Comparison of ENCODE assay signal across 14 cellular contexts in genomic region chr1:63262148-63262770, GRCh38.
DNase-seq lines count a peak whose midpoint lies in the region; ATAC-seq and TF ChIP-seq lines count a peak whose summit lies in the region.
"Had no signal": no experiment of that assay in that cellular context is flagged by ENCODE, and none has a peak within 500 bp of the region (broad histone marks: within the 10 kb centered on the region; RNA-seq: fewer than 3 reads in every experiment).

No MANE protein-coding gene starts in this region.

- H3K4me1 ChIP-seq in breast epithelium: no peaks in the 10 kb centered on the region
- no peaks in the 10 kb centered on the region for H3K4me1 ChIP-seq in esophagus muscularis mucosa
- H3K4me1 ChIP-seq in psoas muscle: peaks cover 18% of the 10 kb centered on the region
- H3K4me1 ChIP-seq in upper lobe of right lung: no peaks in the 10 kb centered on the region
- H3K4me1 ChIP-seq: BLaER1 treated with 17β-estradiol and CSF1 and Interleukin-3, amounts not matched to agents 10 nM and 100 nM had no signal

- TF ChIP-seq CTCF in MCF 10A (IDR thresholded peaks at IDR 0.05; ENCODE audit: unreplicated experiment) (no peak), breast epithelium (IDR thresholded peaks at IDR 0.05) (no peak), esophagus muscularis mucosa (IDR thresholded peaks at IDR 0.05) (no peak), psoas muscle (IDR thresholded peaks at IDR 0.05) (no peak), upper lobe of right lung (IDR thresholded peaks at IDR 0.05) (no peak)

- no peaks in the 10 kb centered on the region for H3K9me3 ChIP-seq in breast epithelium
- H3K9me3 ChIP-seq in esophagus muscularis mucosa: no peaks in the 10 kb centered on the region
- H3K9me3 ChIP-seq in psoas muscle: no peaks in the 10 kb centered on the region
- H3K9me3 ChIP-seq in upper lobe of right lung: no peaks in the 10 kb centered on the region
- H3K9me3 ChIP-seq: BLaER1 treated with 17β-estradiol and CSF1 and Interleukin-3, amounts not matched to agents 10 nM and 100 nM had no signal

- peak overlapping the region; percentile 3 for H3K4me3 Mint-ChIP-seq in MCF 10A (ENCODE audit: unreplicated experiment)
- H3K4me3 Mint-ChIP-seq: CD4-positive, CD25-positive, alpha-beta regulatory T cell had no signal

- no peaks in the 10 kb centered on the region for H3K9me3 Mint-ChIP-seq in MCF 10A (ENCODE audit: unreplicated experiment)

- H3K27me3 Mint-ChIP-seq in MCF 10A (ENCODE audit: insufficient read depth, unreplicated experiment): no peaks in the 10 kb centered on the region

- no peak overlapping the region for H3K27ac Mint-ChIP-seq in MCF 10A (ENCODE audit: low read depth, unreplicated experiment)
- H3K27ac Mint-ChIP-seq: CD4-positive, CD25-positive, alpha-beta regulatory T cell had no signal

- 88% methylated on average over 3 of the region's 3 CpGs for WGBS in esophagus muscularis mucosa
- WGBS in psoas muscle, 3 donors: 60 to 65% (median 61%) methylated on average over 3 of the region's 3 CpGs

- DNase-seq in MCF 10A (ENCODE audit: unreplicated experiment) (no peak), breast epithelium (ENCODE audit: low spot score in 2 of 2) (no peak), esophagus muscularis mucosa (ENCODE audit: extremely low spot score) (peak; percentile 91), psoas muscle (peak in 1 of 2 donors; percentile 16), upper lobe of right lung (no peak), mesenteric fat pad (ENCODE audit: low spot score) (no peak), foreskin melanocyte (no peak)
- DNase-seq: CD4-positive, CD25-positive, alpha-beta regulatory T cell; DMS53; GF-D8; H7 had no signal

- H3K36me3 Mint-ChIP-seq in MCF 10A (ENCODE audit: insufficient read depth, unreplicated experiment): no peaks in the 10 kb centered on the region
- H3K36me3 Mint-ChIP-seq: CD4-positive, CD25-positive, alpha-beta regulatory T cell had no signal

- no TSS peak for BruUV-seq in MCF 10A (replicated peaks; lab: Mats Ljungman, UMichigan)

- H3K36me3 ChIP-seq in breast epithelium (no peaks in the 10 kb centered on the region), esophagus muscularis mucosa (no peaks in the 10 kb centered on the region), psoas muscle (ENCODE audit: insufficient read depth in 1 of 2, low read depth in 1 of 2) (no peaks in the 10 kb centered on the region), upper lobe of right lung (no peaks in the 10 kb centered on the region)
- H3K36me3 ChIP-seq: BLaER1 treated with 17β-estradiol and CSF1 and Interleukin-3, amounts not matched to agents 10 nM and 100 nM had no signal

- peak; percentile 69 to 81 (median 77) for ATAC-seq in psoas muscle
- ATAC-seq in upper lobe of right lung: peak; percentile 8
- ATAC-seq in HG03097 (IDR thresholded peaks at IDR 0.05; ENCODE audit: low FRiP score, unreplicated experiment): no peak

- TF ChIP-seq POLR2A in breast epithelium (IDR thresholded peaks at IDR 0.05) (no peak), esophagus muscularis mucosa (IDR thresholded peaks at IDR 0.05; ENCODE audit: low read depth) (no peak)

- no peak for TF ChIP-seq EP300 in esophagus muscularis mucosa (IDR thresholded peaks at IDR 0.05)

- H3K27me3 ChIP-seq in breast epithelium: no peaks in the 10 kb centered on the region
- peaks cover 0 to 10% (median 0%) of the 10 kb centered on the region in 4 donors for H3K27me3 ChIP-seq in esophagus muscularis mucosa
- H3K27me3 ChIP-seq in psoas muscle (ENCODE audit: insufficient read depth in 3 of 3, low read length in 2 of 3): no peaks in the 10 kb centered on the region
- H3K27me3 ChIP-seq in upper lobe of right lung: no peaks in the 10 kb centered on the region
- H3K27me3 ChIP-seq: BLaER1 treated with 17β-estradiol and CSF1 and Interleukin-3, amounts not matched to agents 10 nM and 100 nM had no signal

- intact Hi-C loops in MCF 10A (cut with micrococcal nuclease) (no loop called here), breast epithelium (cut with DNase I; ENCODE audit: low total_unique reads) (loop anchor here (10.0 kb wide), 1 partner anchor 607 kb away; no protein-coding TSS in a partner anchor), esophagus muscularis mucosa (cut with DNase I) (no loop called here), psoas muscle (cut with DNase I) (no loop called here), upper lobe of right lung (cut with DNase I) (no loop called here)

- H3K27ac ChIP-seq in breast epithelium (no peak overlapping the region), esophagus muscularis mucosa (replicated peaks in 1 of 4) (no peak overlapping the region), psoas muscle (peak overlapping the region; percentile 65), upper lobe of right lung (no peak overlapping the region)
- H3K27ac ChIP-seq: 22Rv1; BLaER1 treated with 17β-estradiol and CSF1 and Interleukin-3, amounts not matched to agents 10 nM and 100 nM had no signal

- peaks cover 5% of the 10 kb centered on the region for H3K4me1 Mint-ChIP-seq in MCF 10A (ENCODE audit: insufficient read depth, unreplicated experiment)
- H3K4me1 Mint-ChIP-seq: CD4-positive, CD25-positive, alpha-beta regulatory T cell had no signal

- CTCF ChIA-PET in MCF 10A (lab: Yijun Ruan, JAX): no interaction called here

- POLR2A ChIA-PET in MCF 10A (lab: Yijun Ruan, JAX): interaction anchor here (0.7 to 0.8 kb wide), 2 partner anchors 18 to 31 kb away, joined by 3 read pairs; no protein-coding TSS in a partner anchor

- H3K4me3 ChIP-seq in breast epithelium (no peak overlapping the region), esophagus muscularis mucosa (no peak overlapping the region), psoas muscle (peak overlapping the region; percentile 36), upper lobe of right lung (no peak overlapping the region)
- H3K4me3 ChIP-seq: BLaER1 treated with 17β-estradiol and CSF1 and Interleukin-3, amounts not matched to agents 10 nM and 100 nM had no signal
